Comparison of ENCODE assay signal across 8 cellular contexts in the genomic region with DNA sequence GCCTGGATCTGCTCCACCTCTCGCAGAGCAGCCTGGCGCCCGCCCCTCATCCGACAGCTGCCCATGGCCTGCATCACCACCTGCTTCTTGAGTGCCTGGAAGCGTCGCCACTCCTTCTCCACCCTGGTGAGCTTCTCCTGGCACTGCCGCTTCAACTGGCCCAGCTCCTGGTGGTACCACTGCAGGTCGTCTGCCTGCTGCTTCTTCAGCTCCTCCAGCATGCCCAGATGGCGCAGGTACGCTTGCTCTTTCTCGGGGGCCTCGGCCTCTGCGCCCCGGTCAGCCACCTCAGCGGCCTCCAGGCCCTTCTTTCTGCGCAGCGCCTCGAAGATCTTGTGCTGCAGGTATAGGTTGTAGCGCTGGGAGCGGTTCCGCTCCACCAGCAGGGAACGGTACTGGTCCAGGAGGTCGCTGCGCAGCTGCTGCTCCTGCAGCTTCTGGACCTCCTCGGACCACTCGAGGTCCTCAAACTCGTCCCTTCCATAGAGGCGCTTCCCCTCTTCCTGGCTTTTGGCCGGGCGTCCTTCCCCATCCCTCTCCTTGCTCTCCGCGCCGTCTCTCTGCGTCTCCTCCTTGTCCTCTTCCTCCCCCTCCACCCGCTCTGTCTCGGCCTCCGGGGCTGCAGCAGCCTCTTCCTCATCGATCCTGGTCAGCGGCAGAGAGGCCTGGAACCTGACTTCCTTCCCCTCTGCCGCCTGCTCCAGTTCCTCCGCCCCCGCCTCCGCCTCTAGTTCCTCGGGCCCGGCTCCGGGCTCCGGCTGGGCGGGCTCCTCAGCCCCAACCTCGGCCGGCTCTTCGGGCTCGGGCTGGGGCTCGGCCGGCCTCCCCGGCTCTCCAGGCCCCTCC. TPM values are rescaled to one million over a fixed set of nuclear protein-coding genes. Genes with fewer than 3 reads are reported as not detected.
A peak's percentile ranks its signal among the peaks of the same experiment; 100 is the strongest.
DNase-seq lines count a peak whose midpoint lies in the region; ATAC-seq and TF ChIP-seq lines count a peak whose summit lies in the region.

No MANE protein-coding gene starts in this region.

- no peak for TF ChIP-seq CTCF in MCF 10A (IDR thresholded peaks at IDR 0.05; ENCODE audit: unreplicated experiment)
- no peak for TF ChIP-seq CTCF in smooth muscle cell (IDR thresholded peaks at IDR 0.05; ENCODE audit: borderline replicate concordance, insufficient read depth, poor library complexity, severe bottlenecking)

- H3K27ac Mint-ChIP-seq in MCF 10A (ENCODE audit: low read depth, unreplicated experiment) (peak overlapping the region; percentile 85), immature natural killer cell (peak overlapping the region in 3 of 6 donors; percentile 12 to 69 (median 45))

- H3K36me3 Mint-ChIP-seq in MCF 10A (ENCODE audit: insufficient read depth, unreplicated experiment) (peaks cover 4% of the 10 kb centered on the region), immature natural killer cell (no peaks in the 10 kb centered on the region)

- H3K4me1 ChIP-seq in smooth muscle cell (ENCODE audit: low read depth): peaks cover 17% of the 10 kb centered on the region

- H3K4me1 Mint-ChIP-seq in MCF 10A (ENCODE audit: insufficient read depth, unreplicated experiment): peaks cover 37% of the 10 kb centered on the region
- peaks cover 38 to 42% of the 10 kb centered on the region in 2 donors for H3K4me1 Mint-ChIP-seq in immature natural killer cell

- H4K20me1 ChIP-seq in smooth muscle cell (ENCODE audit: low read depth): peaks cover 33% of the 10 kb centered on the region

- no peaks in the 10 kb centered on the region for H3K27me3 ChIP-seq in smooth muscle cell (ENCODE audit: low read depth)

- peak overlapping the region; percentile 41 for H2AFZ ChIP-seq in smooth muscle cell (ENCODE audit: low read depth)

- H3K27me3 Mint-ChIP-seq in MCF 10A (ENCODE audit: insufficient read depth, unreplicated experiment) (no peaks in the 10 kb centered on the region), immature natural killer cell (ENCODE audit: low read depth in 3 of 3) (peaks cover 16 to 24% (median 19%) of the 10 kb centered on the region in 3 donors)

- H3K9me3 ChIP-seq in smooth muscle cell (replicated peaks; ENCODE audit: low read depth): no peaks in the 10 kb centered on the region

- no peaks in the 10 kb centered on the region for H3K9me3 Mint-ChIP-seq in MCF 10A (ENCODE audit: unreplicated experiment)
- H3K9me3 Mint-ChIP-seq in immature natural killer cell: no peaks in the 10 kb centered on the region

- no TSS peak for BruUV-seq in MCF 10A (replicated peaks; lab: Mats Ljungman, UMichigan)

- peak overlapping the region; percentile 85 for H3K27ac ChIP-seq in smooth muscle cell (ENCODE audit: low read depth)

- CTCF ChIA-PET in MCF 10A (lab: Yijun Ruan, JAX): interaction anchor here (0.5 to 8.7 kb wide), 11 partner anchors 10 to 75 kb away, joined by 3 to 98 read pairs (median 4); partner anchors contain the start of gene GRPEL1

- 29% methylated on average over 52 of the region's 55 CpGs for WGBS in smooth muscle cell (ENCODE audit: low lambda C conversion rate)

- peak overlapping the region; percentile 66 for H3K4me3 ChIP-seq in smooth muscle cell

- POLR2A ChIA-PET in MCF 10A (lab: Yijun Ruan, JAX): interaction anchor here (0.9 to 8.3 kb wide), 17 partner anchors 9 to 368 kb away, joined by 3 to 165 read pairs (median 6); partner anchors contain the start of gene GRPEL1

- H3K36me3 ChIP-seq in smooth muscle cell (ENCODE audit: low read depth): no peaks in the 10 kb centered on the region

- intact Hi-C loops in MCF 10A (cut with micrococcal nuclease): loop anchor here (2.0 to 5.0 kb wide), 2 partner anchors 55 to 70 kb away; no protein-coding TSS in a partner anchor

- DNase-seq in AG08396 (ENCODE audit: low spot score) (peak; percentile 76), OCI-M1 (lab: John Stamatoyannopoulos, UW) (peak; percentile 56), MCF 10A (ENCODE audit: unreplicated experiment) (no peak), immature natural killer cell (peak in 1 of 3 donors; percentile 11), smooth muscle cell (lab: John Stamatoyannopoulos, UW; ENCODE audit: unreplicated experiment) (no peak)

- peak overlapping the region; percentile 84 for H3K9ac ChIP-seq in smooth muscle cell (ENCODE audit: low read depth)

- peaks cover 5% of the 10 kb centered on the region for H3F3A ChIP-seq in smooth muscle cell (ENCODE audit: low read depth)

- H3K79me2 ChIP-seq in smooth muscle cell (ENCODE audit: low read depth): peaks cover 36% of the 10 kb centered on the region

- ATAC-seq in GM18505 (IDR thresholded peaks at IDR 0.05; ENCODE audit: unreplicated experiment) (peak; percentile 21), HG03175 (IDR thresholded peaks at IDR 0.05; ENCODE audit: unreplicated experiment) (peak; percentile 25), HG02588 (IDR thresholded peaks at IDR 0.05; ENCODE audit: unreplicated experiment) (no peak)

- peak overlapping the region; percentile 88 for H3K4me3 Mint-ChIP-seq in MCF 10A (ENCODE audit: unreplicated experiment)
- H3K4me3 Mint-ChIP-seq in immature natural killer cell: peak overlapping the region; percentile 74 to 82 (median 81)

- no peak for TF ChIP-seq POLR2A in GM18505 (IDR thresholded peaks at IDR 0.05; ENCODE audit: borderline replicate concordance, extremely low read depth, insufficient read depth, insufficient read length)

- H3K4me2 ChIP-seq in smooth muscle cell: peak overlapping the region; percentile 90

RNA-seq across cellular contexts. Expression of gene TADA2B, which starts 1.1 kb away (rescaled TPM):
- total RNA-seq in MCF 10A (2022) (29.5 and 31.8 TPM in 2 replicates), smooth muscle cell (6.3 and 9.2 TPM in 2 replicates)
- polyA plus RNA-seq in immature natural killer cell (1 to 10 TPM; 2.1 to 3.9 (median 3.0) TPM), smooth muscle cell (9.1 and 9.9 TPM in 2 replicates)

RNA-seq across cellular contexts. Expression of gene GRPEL1, which starts 25.8 kb away (rescaled TPM):
- total RNA-seq in MCF 10A (2022) (73.0 and 82.9 TPM in 2 replicates), smooth muscle cell (18.6 and 26.0 TPM in 2 replicates)
- polyA plus RNA-seq in immature natural killer cell (10 to 100 TPM; 40.4 to 58.9 (median 41.8) TPM), smooth muscle cell (40.6 and 48.2 TPM in 2 replicates)

Comparison
In these comparisons a context has a peak if more than half of its experiments do, and no peak if none do; other contexts are left out.
1. DNase-seq: peak in AG08396 (single experiment) and OCI-M1 (single experiment); none in MCF 10A (single experiment) and smooth muscle cell (single experiment).